In the genomic region with DNA sequence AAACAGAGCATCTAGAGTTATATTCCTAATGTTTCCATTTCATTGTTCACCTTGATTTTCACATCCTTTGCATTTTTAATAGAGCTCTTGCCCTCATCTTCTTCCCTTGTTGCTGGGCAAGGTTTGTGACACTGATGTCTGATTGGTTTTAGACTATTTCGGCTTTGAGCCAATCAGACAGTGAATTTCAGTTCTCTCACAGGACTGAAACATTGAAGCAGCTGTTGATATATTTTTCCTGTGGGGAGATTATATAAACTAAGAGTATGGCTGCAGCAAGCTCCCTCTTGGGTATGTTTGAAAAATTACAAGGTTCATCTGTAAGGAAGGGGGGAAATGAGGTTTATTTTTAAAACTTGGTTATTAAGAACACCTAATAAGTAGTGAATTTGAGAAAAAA, we compare ENCODE assay signal across 9 cellular contexts. TPM values are rescaled to one million over a fixed set of nuclear protein-coding genes. Genes with fewer than 3 reads are reported as not detected.
DNase-seq lines count a peak whose midpoint lies in the region; ATAC-seq and TF ChIP-seq lines count a peak whose summit lies in the region.
"Had no signal": no experiment of that assay in that cellular context is flagged by ENCODE, and none has a peak within 500 bp of the region (broad histone marks: within the 10 kb centered on the region; RNA-seq: fewer than 3 reads in every experiment).

No MANE protein-coding gene starts in this region.

- peak overlapping the region; percentile 92 for H3K27ac Mint-ChIP-seq in T-helper 17 cell

- no peak for TF ChIP-seq CTCF in neutrophil (IDR thresholded peaks at IDR 0.05)
- TF ChIP-seq CTCF in coronary artery (IDR thresholded peaks at IDR 0.05), result no peak

- H3K4me1 ChIP-seq in neutrophil (ENCODE audit: control insufficient read depth in 1 of 2, insufficient read depth in 1 of 2, low read depth in 1 of 2, low read length in 1 of 2), result peaks cover 0 to 19% of the 10 kb centered on the region in 2 experiments

- peak overlapping the region; percentile 62 for H3K4me3 Mint-ChIP-seq in T-helper 17 cell

- no peaks in the 10 kb centered on the region for H3K36me3 Mint-ChIP-seq in T-helper 17 cell (ENCODE audit: low read depth)

- H3K27me3 ChIP-seq in neutrophil, result no peaks in the 10 kb centered on the region

- H3K4me1 Mint-ChIP-seq in T-helper 17 cell, result peaks cover 38% of the 10 kb centered on the region

- H3K4me3 ChIP-seq in Jurkat, Clone E6-1 (ENCODE audit: low read length), result no peak overlapping the region
- no peak overlapping the region for H3K4me3 ChIP-seq in neutrophil (ENCODE audit: low read depth in 1 of 2, low read length in 1 of 2)
- H3K4me3 ChIP-seq in coronary artery, result no peak overlapping the region
- H3K4me3 ChIP-seq: skin epidermis had no signal

- no peaks in the 10 kb centered on the region for H3K36me3 ChIP-seq in neutrophil

- peak; percentile 82 for DNase-seq in DMS 273 treated with DMSO at 0.1 percent for 48 hours (lab: John Stamatoyannopoulos, UW)
- peak; percentile 89 for DNase-seq in Jurkat, Clone E6-1 (ENCODE audit: low read depth, low spot score)
- DNase-seq in T-helper 17 cell, result no peak
- peak; percentile 95 for DNase-seq in fibroblast of peridontal ligament (ENCODE audit: extremely low read depth)
- no peak for DNase-seq in DMS153 (lab: John Stamatoyannopoulos, UW)
- DNase-seq in NK-92 treated with Interleukin-12 subunit alpha and Interleukin-12 subunit beta, amount 100 ng/mL, for 24 hours (lab: John Stamatoyannopoulos, UW), result no peak
- no peak for DNase-seq in coronary artery (ENCODE audit: low spot score)

- H3K27ac ChIP-seq in neutrophil (peak overlapping the region; percentile 5), coronary artery (peak overlapping the region in 1 of 2 donors; percentile 4)

- no peaks in the 10 kb centered on the region for H3K27me3 Mint-ChIP-seq in T-helper 17 cell

- peak; percentile 77 for ATAC-seq in T-helper 17 cell

- H3K9me3 ChIP-seq in T-helper 17 cell (ENCODE audit: control insufficient read depth, low read length, poor library complexity, severe bottlenecking) (no peaks in the 10 kb centered on the region), neutrophil (no peaks in the 10 kb centered on the region)

RNA-seq across cellular contexts. Expression of a gene that starts 51.2 kb away (rescaled TPM):
- polyA plus RNA-seq in Jurkat, Clone E6-1 (2012; ENCODE audit: insufficient read depth, insufficient read length), result 12.8 TPM
- total RNA-seq in T-helper 17 cell, result 100 to 1,000 TPM; 153 to 164 TPM

Comparison
In these comparisons a context has a peak if more than half of its experiments do, and no peak if none do; other contexts are left out.
1. DNase-seq: peak in DMS 273 treated with DMSO at 0.1 percent for 48 hours (single experiment), Jurkat, Clone E6-1 (single experiment) and fibroblast of peridontal ligament (single experiment); none in T-helper 17 cell (0 of 3), DMS153 (single experiment), NK-92 treated with Interleukin-12 subunit alpha and Interleukin-12 subunit beta, amount 100 ng/mL, for 24 hours (single experiment) and coronary artery (single experiment).